Comparison of ENCODE assay signal across 8 cellular contexts in genomic region chrX:136209016-136209738, GRCh38. TPM values are rescaled to one million over a fixed set of nuclear protein-coding genes. Genes with fewer than 3 reads are reported as not detected.
DNase-seq lines count a peak whose midpoint lies in the region; ATAC-seq and TF ChIP-seq lines count a peak whose summit lies in the region.

No MANE protein-coding gene starts in this region.

- H3K9me3 ChIP-seq in fibroblast of lung (ENCODE audit: control insufficient read depth, insufficient read depth, low read depth, low read length): no peaks in the 10 kb centered on the region

- peaks cover 15% of the 10 kb centered on the region for H3K4me1 Mint-ChIP-seq in neural crest cell

- ATAC-seq in GM19351 (IDR thresholded peaks at IDR 0.05; ENCODE audit: unreplicated experiment) (peak; percentile 52), HG03280 (IDR thresholded peaks at IDR 0.05; ENCODE audit: unreplicated experiment) (no peak), GM18502 (IDR thresholded peaks at IDR 0.05; ENCODE audit: poor library complexity, unreplicated experiment) (no peak)

- H3K9me3 Mint-ChIP-seq in neural crest cell: no peaks in the 10 kb centered on the region

- H3K4me3 ChIP-seq in AG09309 (ENCODE audit: control insufficient read depth, low read depth, low read length) (no peak overlapping the region), fibroblast of lung (replicated peaks in 1 of 4; ENCODE audit: control extremely low read depth in 1 of 4, insufficient read depth in 1 of 4, low read depth in 3 of 4, low read length in 4 of 4) (no peak overlapping the region)

- no peak overlapping the region for H3K4me3 Mint-ChIP-seq in neural crest cell

- H3K27me3 ChIP-seq in fibroblast of lung (ENCODE audit: control insufficient read depth, insufficient read depth, low read length): no peaks in the 10 kb centered on the region

- H3K4me1 ChIP-seq in fibroblast of lung (ENCODE audit: control insufficient read depth, extremely low read depth, insufficient read depth, low read length): peaks cover 6% of the 10 kb centered on the region

- no peaks in the 10 kb centered on the region for H3K27me3 Mint-ChIP-seq in neural crest cell (ENCODE audit: low read depth)

- DNase-seq in AG09309 (ENCODE audit: low read depth) (no peak), fibroblast of lung (ENCODE audit: low read depth in 2 of 2) (peak; percentile 45 to 72), neural crest cell (ENCODE audit: low read depth, low spot score) (peak; percentile 8), AML-193 (lab: John Stamatoyannopoulos, UW) (no peak)
- peak; percentile 24 to 30 for DNase-seq in activated CD4-positive, alpha-beta T cell treated with anti-CD3 and anti-CD28 coated beads for 4 hours

- no peak overlapping the region for H3K9ac ChIP-seq in fibroblast of lung (ENCODE audit: insufficient read depth, low read length)

- TF ChIP-seq CTCF in AG09309 (IDR thresholded peaks at IDR 0.05; ENCODE audit: control insufficient read depth, insufficient read depth, low read depth, low read length, missing control alignments) (peak; percentile 64), fibroblast of lung (conservative IDR thresholded peaks at IDR 0.05 in 1 of 2, IDR thresholded peaks at IDR 0.05 in 1 of 2; ENCODE audit: low read depth in 1 of 2, low read length in 2 of 2) (peak; percentile 56 to 58), neural crest cell (conservative IDR thresholded peaks at IDR 0.05) (peak; percentile 55)

- no peak overlapping the region for H3K27ac Mint-ChIP-seq in neural crest cell (ENCODE audit: unreplicated experiment)

- no peaks in the 10 kb centered on the region for H3K79me2 ChIP-seq in fibroblast of lung (ENCODE audit: control insufficient read depth, insufficient read depth, low read length)

- H3K36me3 ChIP-seq in fibroblast of lung (ENCODE audit: control insufficient read depth, insufficient read depth, low read length): peaks cover 10% of the 10 kb centered on the region

- peaks cover 4% of the 10 kb centered on the region for H3K36me3 Mint-ChIP-seq in neural crest cell (ENCODE audit: low read depth)

- H4K20me1 ChIP-seq in fibroblast of lung (ENCODE audit: control insufficient read depth, extremely low read depth, insufficient read depth, low read length): no peaks in the 10 kb centered on the region

- no peak overlapping the region for H3K4me2 ChIP-seq in fibroblast of lung (ENCODE audit: extremely low read depth, insufficient read depth, low read length)

- no peak overlapping the region for H2AFZ ChIP-seq in fibroblast of lung (ENCODE audit: low read length)

- peak overlapping the region; percentile 9 for H3K27ac ChIP-seq in fibroblast of lung (ENCODE audit: insufficient read depth, low read length)

RNA-seq across cellular contexts. Expression of gene MAP7D3, which starts 42.0 kb away (rescaled TPM):
- total RNA-seq in fibroblast of lung (19.0 and 20.5 TPM in 2 replicates), neural crest cell (12.8 and 13.7 TPM in 2 replicates)
- polyA plus RNA-seq in fibroblast of lung: 18.4 and 30.7 TPM in 2 replicates
- 23.0 and 40.2 TPM in 2 replicates for polyA plus RNA-seq in fibroblast of lung (2012)
- 22.0 and 25.2 TPM in 2 replicates for polyA minus RNA-seq in fibroblast of lung (ENCODE audit: low replicate concordance)

Comparison
In these comparisons a context has a peak if more than half of its experiments do, and no peak if none do; other contexts are left out.
1. DNase-seq: peak in activated CD4-positive, alpha-beta T cell treated with anti-CD3 and anti-CD28 coated beads for 4 hours (2 of 2), fibroblast of lung (2 of 2) and neural crest cell (single experiment); none in AG09309 (single experiment) and AML-193 (0 of 2).
2. Peak in every context shown above with its lines, with median percentiles within 50 percentile points of each other: CTCF ChIP-seq.